ENCODE assay signal across 20 cellular contexts in genomic region chr18:36307513-36307912, GRCh38. TPM values are rescaled to one million over a fixed set of nuclear protein-coding genes. Genes with fewer than 3 reads are reported as not detected.
DNase-seq lines count a peak whose midpoint lies in the region; TF ChIP-seq lines count a peak whose summit lies in the region.
"Had no signal": no experiment of that assay in that cellular context is flagged by ENCODE, and none has a peak within 500 bp of the region (broad histone marks: within the 10 kb centered on the region; RNA-seq: fewer than 3 reads in every experiment).

No MANE protein-coding gene starts in this region.

- POLR2A ChIA-PET in PC-9 (lab: Charles Lee; ENCODE audit: unreplicated experiment), result no interaction called here

- CTCF ChIA-PET in PC-9 (lab: Charles Lee), result no interaction called here

- peaks cover 48% of the 10 kb centered on the region for H3K79me2 ChIP-seq in PC-9 (ENCODE audit: low read depth)
- peaks cover 55% of the 10 kb centered on the region for H3K79me2 ChIP-seq in osteoblast (ENCODE audit: insufficient read depth, low read length)

- H3K4me1 ChIP-seq in PC-9 (replicated peaks; ENCODE audit: insufficient read depth) (peaks cover 61% of the 10 kb centered on the region), osteoblast (ENCODE audit: insufficient read depth, low read length) (peaks cover 30% of the 10 kb centered on the region)
- no peaks in the 10 kb centered on the region for H3K4me1 ChIP-seq in effector memory CD4-positive, alpha-beta T cell (ENCODE audit: control insufficient read depth, insufficient read depth, low read length, poor library complexity, severe bottlenecking)
- H3K4me1 ChIP-seq: BE2C, Caco-2 had no signal

- intact Hi-C loops in PC-9 (cut with micrococcal nuclease; ENCODE audit: unreplicated experiment), result loop anchor here (10.0 kb wide), 1 partner anchor 47 kb away; no protein-coding TSS in a partner anchor
- intact Hi-C loops in activated T-helper 1 cell treated with anti-CD3 and anti-CD28 coated beads, Interleukin-12 subunit alpha, Interleukin-12 subunit beta, Interleukin-2, Interleukin-4 antibody, amounts not matched to agents 30 ng/mL and 10 ng/mL and 1 ng/mL, durations not matched to agents 14 hours and 24 hours and 36 hours (cut with micrococcal nuclease), result no loop called here

- no peaks in the 10 kb centered on the region for H3K9me2 ChIP-seq in PC-9 (ENCODE audit: insufficient read depth)

- peaks cover 45% of the 10 kb centered on the region for H3K27me3 Mint-ChIP-seq in activated T-helper 1 cell treated with anti-CD3 and anti-CD28 coated beads, Interleukin-12 subunit alpha, Interleukin-12 subunit beta, Interleukin-2, Interleukin-4 antibody, amounts not matched to agents 30 ng/mL and 10 ng/mL and 1 ng/mL, durations not matched to agents 14 hours and 24 hours and 36 hours (ENCODE audit: insufficient read depth)

- H3K36me3 ChIP-seq in PC-9 (ENCODE audit: low read depth) (no peaks in the 10 kb centered on the region), osteoblast (ENCODE audit: insufficient read depth, low read length) (no peaks in the 10 kb centered on the region)
- H3K36me3 ChIP-seq in effector memory CD4-positive, alpha-beta T cell (ENCODE audit: control insufficient read depth, insufficient read depth, low read length), result no peaks in the 10 kb centered on the region
- H3K36me3 ChIP-seq: BE2C had no signal

- H2AFZ ChIP-seq in PC-9 (no peak overlapping the region), osteoblast (ENCODE audit: low read length) (no peak overlapping the region)

- H3K4me3 Mint-ChIP-seq in activated T-helper 1 cell treated with anti-CD3 and anti-CD28 coated beads, Interleukin-12 subunit alpha, Interleukin-12 subunit beta, Interleukin-2, Interleukin-4 antibody, amounts not matched to agents 30 ng/mL and 10 ng/mL and 1 ng/mL, durations not matched to agents 14 hours and 24 hours and 36 hours, result no peak overlapping the region
- H3K4me3 Mint-ChIP-seq: CD4-positive, CD25-positive, alpha-beta regulatory T cell had no signal

- H4K20me1 ChIP-seq in PC-9 (ENCODE audit: insufficient read depth), result no peaks in the 10 kb centered on the region
- H4K20me1 ChIP-seq in osteoblast (ENCODE audit: insufficient read depth, low read length), result no peaks in the 10 kb centered on the region

- H3K4me1 Mint-ChIP-seq in activated T-helper 1 cell treated with anti-CD3 and anti-CD28 coated beads, Interleukin-12 subunit alpha, Interleukin-12 subunit beta, Interleukin-2, Interleukin-4 antibody, amounts not matched to agents 30 ng/mL and 10 ng/mL and 1 ng/mL, durations not matched to agents 14 hours and 24 hours and 36 hours (ENCODE audit: low read depth), result no peaks in the 10 kb centered on the region
- H3K4me1 Mint-ChIP-seq: CD4-positive, CD25-positive, alpha-beta regulatory T cell had no signal

- no peaks in the 10 kb centered on the region for H3K27me3 ChIP-seq in PC-9 (ENCODE audit: insufficient read depth, low read depth)
- H3K27me3 ChIP-seq in osteoblast (ENCODE audit: insufficient read depth, low read length), result no peaks in the 10 kb centered on the region
- H3K27me3 ChIP-seq in effector memory CD4-positive, alpha-beta T cell (replicated peaks; ENCODE audit: control insufficient read depth, insufficient read depth, low read length, poor library complexity, severe bottlenecking), result peaks cover 3% of the 10 kb centered on the region
- H3K27me3 ChIP-seq: BE2C had no signal

- H3K36me3 Mint-ChIP-seq in activated T-helper 1 cell treated with anti-CD3 and anti-CD28 coated beads, Interleukin-12 subunit alpha, Interleukin-12 subunit beta, Interleukin-2, Interleukin-4 antibody, amounts not matched to agents 30 ng/mL and 10 ng/mL and 1 ng/mL, durations not matched to agents 14 hours and 24 hours and 36 hours (ENCODE audit: low read depth), result no peaks in the 10 kb centered on the region
- H3K36me3 Mint-ChIP-seq: CD4-positive, CD25-positive, alpha-beta regulatory T cell had no signal

- TF ChIP-seq CTCF in AG10803 (conservative IDR thresholded peaks at IDR 0.05; ENCODE audit: low read length) (no peak), PC-9 (conservative IDR thresholded peaks at IDR 0.05) (no peak), fibroblast of pulmonary artery (IDR thresholded peaks at IDR 0.05; ENCODE audit: low read length, missing control alignments) (no peak), osteoblast (IDR thresholded peaks at IDR 0.05; ENCODE audit: extremely low read depth, low read depth, low read length) (no peak)

- DNase-seq in AG10803 (ENCODE audit: low read depth) (peak; percentile 40), PC-9 (no peak), fibroblast of pulmonary artery (ENCODE audit: low read depth) (peak; percentile 31), osteoblast (ENCODE audit: insufficient read length, low spot score, missing footprints) (no peak), SHP77 treated with DMSO at 0.1 percent for 48 hours (lab: John Stamatoyannopoulos, UW) (no peak)
- no peak for DNase-seq in activated T-helper 1 cell treated with anti-CD3 and anti-CD28 coated beads, Interleukin-12 subunit alpha, Interleukin-12 subunit beta, Interleukin-2, Interleukin-4 antibody, amounts not matched to agents 30 ng/mL and 10 ng/mL and 1 ng/mL, durations not matched to agents 14 hours and 24 hours and 36 hours (ENCODE audit: low spot score)
- no peak for DNase-seq in effector memory CD4-positive, alpha-beta T cell
- no peak for DNase-seq in stimulated activated naive CD4-positive, alpha-beta T cell treated with Interleukin-2 at 50 U/mL for 16 hours (lab: John Stamatoyannopoulos, UW)
- DNase-seq: 8988T; BE2C; Caco-2; CD4-positive, CD25-positive, alpha-beta regulatory T cell; DMS153; NCI-H1105; NCI-H1694; NCI-H2107; NCI-H510A; NCI-H748 treated with DMSO at 0.1 percent for 48 hours; NK-92 treated with Interleukin-12 subunit alpha and Interleukin-12 subunit beta, amount 100 ng/mL, for 24 hours had no signal

- H3K4me2 ChIP-seq in PC-9 (peak overlapping the region; percentile 74), osteoblast (ENCODE audit: insufficient read depth, low read length) (no peak overlapping the region)

- no peaks in the 10 kb centered on the region for H3K9me3 Mint-ChIP-seq in activated T-helper 1 cell treated with anti-CD3 and anti-CD28 coated beads, Interleukin-12 subunit alpha, Interleukin-12 subunit beta, Interleukin-2, Interleukin-4 antibody, amounts not matched to agents 30 ng/mL and 10 ng/mL and 1 ng/mL, durations not matched to agents 14 hours and 24 hours and 36 hours
- H3K9me3 Mint-ChIP-seq: CD4-positive, CD25-positive, alpha-beta regulatory T cell had no signal

- H3K27ac ChIP-seq in PC-9 (peak overlapping the region; percentile 98), osteoblast (ENCODE audit: low read depth, low read length) (peak overlapping the region; percentile 9)
- no peak overlapping the region for H3K27ac ChIP-seq in effector memory CD4-positive, alpha-beta T cell (ENCODE audit: insufficient read depth, low read length, poor library complexity, severe bottlenecking)

- peaks cover 44% of the 10 kb centered on the region for H3F3A ChIP-seq in PC-9 (ENCODE audit: insufficient read depth, low read depth)

- H3K27ac Mint-ChIP-seq in activated T-helper 1 cell treated with anti-CD3 and anti-CD28 coated beads, Interleukin-12 subunit alpha, Interleukin-12 subunit beta, Interleukin-2, Interleukin-4 antibody, amounts not matched to agents 30 ng/mL and 10 ng/mL and 1 ng/mL, durations not matched to agents 14 hours and 24 hours and 36 hours, result no peak overlapping the region
- H3K27ac Mint-ChIP-seq: CD4-positive, CD25-positive, alpha-beta regulatory T cell had no signal

- H3K4me3 ChIP-seq in AG10803 (ENCODE audit: low read length) (no peak overlapping the region), PC-9 (no peak overlapping the region), fibroblast of pulmonary artery (replicated peaks; ENCODE audit: low read depth, low read length) (no peak overlapping the region), osteoblast (ENCODE audit: insufficient read depth, low read length) (no peak overlapping the region)
- H3K4me3 ChIP-seq in effector memory CD4-positive, alpha-beta T cell (ENCODE audit: insufficient read depth, low read depth, low read length, poor library complexity, severe bottlenecking), result no peak overlapping the region
- H3K4me3 ChIP-seq: GM12878 had no signal

- H3K9me3 ChIP-seq in PC-9 (ENCODE audit: insufficient read depth, low read depth) (no peaks in the 10 kb centered on the region), osteoblast (ENCODE audit: low read depth, low read length) (no peaks in the 10 kb centered on the region)
- H3K9me3 ChIP-seq in effector memory CD4-positive, alpha-beta T cell (ENCODE audit: control insufficient read depth, low read length), result no peaks in the 10 kb centered on the region
- H3K9me3 ChIP-seq: BE2C, Caco-2 had no signal

- BruUV-seq in PC-9 (replicated peaks; lab: Mats Ljungman, UMichigan), result no TSS peak

RNA-seq across cellular contexts. Expression of gene FHOD3, which starts 10.0 kb away (rescaled TPM):
- total RNA-seq in PC-9 (2021) (10.6 and 13.3 TPM in 2 replicates), osteoblast (13.0 and 17.4 TPM in 2 replicates)
- not detected in 2 replicates for total RNA-seq in activated T-helper 1 cell treated with anti-CD3 and anti-CD28 coated beads, Interleukin-12 subunit alpha, Interleukin-12 subunit beta, Interleukin-2, Interleukin-4 antibody, amounts not matched to agents 30 ng/mL and 10 ng/mL and 1 ng/mL, durations not matched to agents 14 hours and 24 hours and 36 hours
- total RNA-seq: Caco-2; CD4-positive, CD25-positive, alpha-beta regulatory T cell had no signal

Comparison
In these comparisons a context has a peak if more than half of its experiments do, and no peak if none do; other contexts are left out.
1. DNase-seq: peak in AG10803 (single experiment) and fibroblast of pulmonary artery (single experiment); none in PC-9 (0 of 2), osteoblast (single experiment), activated T-helper 1 cell treated with anti-CD3 and anti-CD28 coated beads, Interleukin-12 subunit alpha, Interleukin-12 subunit beta, Interleukin-2, Interleukin-4 antibody, amounts not matched to agents 30 ng/mL and 10 ng/mL and 1 ng/mL, durations not matched to agents 14 hours and 24 hours and 36 hours (single experiment), effector memory CD4-positive, alpha-beta T cell (0 of 3), SHP77 treated with DMSO at 0.1 percent for 48 hours (single experiment) and stimulated activated naive CD4-positive, alpha-beta T cell treated with Interleukin-2 at 50 U/mL for 16 hours (single experiment).
2. RNA of gene FHOD3, which starts 10.0 kb away (total RNA-seq): 13.0 to 17.4 TPM in osteoblast and 10.6 to 13.3 TPM in PC-9; not detected in activated T-helper 1 cell treated with anti-CD3 and anti-CD28 coated beads, Interleukin-12 subunit alpha, Interleukin-12 subunit beta, Interleukin-2, Interleukin-4 antibody, amounts not matched to agents 30 ng/mL and 10 ng/mL and 1 ng/mL, durations not matched to agents 14 hours and 24 hours and 36 hours; every median in the first group is over 10 times any median in the second.